ENCODE assay signal across 9 cellular contexts in the genomic region with DNA sequence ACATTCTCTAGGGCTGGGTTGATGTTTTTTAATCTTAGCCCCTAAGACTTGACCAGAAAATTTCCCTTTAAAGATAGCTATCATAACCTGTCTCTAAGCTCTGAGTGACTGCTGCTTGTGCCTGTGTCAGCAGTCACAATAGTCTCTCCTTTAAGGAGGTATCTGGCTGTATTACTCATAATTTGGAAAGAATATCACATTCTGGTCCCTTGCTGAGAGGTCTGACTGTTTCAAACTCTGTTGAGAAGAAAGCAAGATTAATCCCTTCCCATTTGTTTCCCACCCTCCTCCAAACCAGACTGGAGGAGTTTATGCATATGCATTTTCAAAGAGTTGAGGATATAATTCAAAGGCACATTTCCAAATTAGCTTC. TPM values are rescaled to one million over a fixed set of nuclear protein-coding genes. Genes with fewer than 3 reads are reported as not detected.
DNase-seq lines count a peak whose midpoint lies in the region; ATAC-seq and TF ChIP-seq lines count a peak whose summit lies in the region.
"Had no signal": no experiment of that assay in that cellular context is flagged by ENCODE, and none has a peak within 500 bp of the region (broad histone marks: within the 10 kb centered on the region; RNA-seq: fewer than 3 reads in every experiment).

No MANE protein-coding gene starts in this region.

- no peaks in the 10 kb centered on the region for H3K36me3 ChIP-seq in BLaER1 treated with 17β-estradiol and CSF1 and Interleukin-3, amounts not matched to agents 10 nM and 100 nM
- no peaks in the 10 kb centered on the region for H3K36me3 ChIP-seq in colonic mucosa
- no peaks in the 10 kb centered on the region for H3K36me3 ChIP-seq in mucosa of descending colon (ENCODE audit: low read depth)

- no peak overlapping the region for H3K9ac ChIP-seq in BLaER1 treated with 17β-estradiol and CSF1 and Interleukin-3, amounts not matched to agents 10 nM and 100 nM
- H3K9ac ChIP-seq in colonic mucosa (ENCODE audit: low read depth in 2 of 2, low read length in 2 of 2), result peak overlapping the region in 1 of 2 donors; percentile 12

- no peaks in the 10 kb centered on the region for H3K36me3 Mint-ChIP-seq in naive thymus-derived CD8-positive, alpha-beta T cell

- H3K4me2 ChIP-seq in BLaER1 treated with 17β-estradiol and CSF1 and Interleukin-3, amounts not matched to agents 10 nM and 100 nM, result peak overlapping the region; percentile 50 to 85 (median 62); a peak in 16 of 22 replicates

- TF ChIP-seq CTCF in colonic mucosa (IDR thresholded peaks at IDR 0.05), result no peak
- no peak for TF ChIP-seq CTCF in mucosa of descending colon (IDR thresholded peaks at IDR 0.05)

- H3K4me3 ChIP-seq in BLaER1 treated with 17β-estradiol and CSF1 and Interleukin-3, amounts not matched to agents 10 nM and 100 nM, result peak overlapping the region in 3 of 10 experiments; percentile 48 to 58 (median 51); a peak in 3 of 20 replicates
- H3K4me3 ChIP-seq in colonic mucosa (peak overlapping the region; percentile 43), mucosa of descending colon (no peak overlapping the region)

- no peaks in the 10 kb centered on the region for H4K20me1 ChIP-seq in BLaER1 treated with 17β-estradiol and CSF1 and Interleukin-3, amounts not matched to agents 10 nM and 100 nM

- DNase-seq in colonic mucosa, result no peak
- DNase-seq in naive thymus-derived CD8-positive, alpha-beta T cell, result no peak
- DNase-seq in SW 1271 (lab: John Stamatoyannopoulos, UW), result no peak
- DNase-seq in mucosa of descending colon, result no peak
- DNase-seq in occipital lobe (lab: John Stamatoyannopoulos, UW), result no peak
- no peak for DNase-seq in middle frontal gyrus (ENCODE audit: extremely low spot score, low spot score)

- no peak overlapping the region for H3K27ac ChIP-seq in BLaER1 treated with 17β-estradiol and CSF1 and Interleukin-3, amounts not matched to agents 10 nM and 100 nM
- H3K27ac ChIP-seq in colonic mucosa, result no peak overlapping the region

- peaks cover 7 to 26% (median 22%) of the 10 kb centered on the region in 4 donors for H3K4me1 Mint-ChIP-seq in naive thymus-derived CD8-positive, alpha-beta T cell

- H3K9me3 Mint-ChIP-seq in naive thymus-derived CD8-positive, alpha-beta T cell, result no peaks in the 10 kb centered on the region

- peak overlapping the region; percentile 43 to 83 (median 72) for H3K4me3 Mint-ChIP-seq in naive thymus-derived CD8-positive, alpha-beta T cell

- peaks cover 0 to 15% (median 8%) of the 10 kb centered on the region in 10 experiments; a peak in 10 of 20 replicates for H3K4me1 ChIP-seq in BLaER1 treated with 17β-estradiol and CSF1 and Interleukin-3, amounts not matched to agents 10 nM and 100 nM
- H3K4me1 ChIP-seq in colonic mucosa (peaks cover 3% of the 10 kb centered on the region), mucosa of descending colon (ENCODE audit: low read depth) (peaks cover 10% of the 10 kb centered on the region)

- POLR2A ChIA-PET in naive thymus-derived CD8-positive, alpha-beta T cell (lab: Charles Lee), result no interaction called here

- ATAC-seq in HG03565 (IDR thresholded peaks at IDR 0.05; ENCODE audit: unreplicated experiment) (peak; percentile 17), mucosa of descending colon (no peak)
- peak in 1 of 2 donors; percentile 8 for ATAC-seq in naive thymus-derived CD8-positive, alpha-beta T cell

- H3K27ac Mint-ChIP-seq in naive thymus-derived CD8-positive, alpha-beta T cell, result no peak overlapping the region

- H3K27me3 ChIP-seq in BLaER1 treated with 17β-estradiol and CSF1 and Interleukin-3, amounts not matched to agents 10 nM and 100 nM, result no peaks in the 10 kb centered on the region; a peak in 1 of 22 replicates
- H3K27me3 ChIP-seq in colonic mucosa, result no peaks in the 10 kb centered on the region

- peaks cover 39 to 57% (median 42%) of the 10 kb centered on the region in 5 donors for H3K27me3 Mint-ChIP-seq in naive thymus-derived CD8-positive, alpha-beta T cell

- H3K9me3 ChIP-seq in BLaER1 treated with 17β-estradiol and CSF1 and Interleukin-3, amounts not matched to agents 10 nM and 100 nM (replicated peaks in 1 of 11), result no peaks in the 10 kb centered on the region
- H3K9me3 ChIP-seq in colonic mucosa (no peaks in the 10 kb centered on the region), mucosa of descending colon (no peaks in the 10 kb centered on the region)

- intact Hi-C loops in colonic mucosa (cut with DNase I), result no loop called here
- intact Hi-C loops in mucosa of descending colon (cut with DNase I, micrococcal nuclease), result no loop called here

RNA-seq across cellular contexts. Expression of a gene that starts 2.3 kb away (rescaled TPM):
- total RNA-seq in colonic mucosa, result under 1 TPM; 0.19 to 0.35 TPM
- not detected for total RNA-seq in naive thymus-derived CD8-positive, alpha-beta T cell
- polyA plus RNA-seq in naive thymus-derived CD8-positive, alpha-beta T cell, result not detected
- total RNA-seq in mucosa of descending colon, result under 1 TPM; 0.09 to 0.58 (median 0.54) TPM
- total RNA-seq in occipital lobe, result 9.2 TPM
- total RNA-seq: SK-MEL-5 had no signal
